ENCODE assay signal across 12 cellular contexts in genomic region chr5:135890867-135891266, GRCh38. TPM values are rescaled to one million over a fixed set of nuclear protein-coding genes. Genes with fewer than 3 reads are reported as not detected.
A peak's percentile ranks its signal among the peaks of the same experiment; 100 is the strongest.
DNase-seq lines count a peak whose midpoint lies in the region; ATAC-seq and TF ChIP-seq lines count a peak whose summit lies in the region.
"Had no signal": no experiment of that assay in that cellular context is flagged by ENCODE, and none has a peak within 500 bp of the region (broad histone marks: within the 10 kb centered on the region; RNA-seq: fewer than 3 reads in every experiment).

No MANE protein-coding gene starts in this region.

- H3K36me3 ChIP-seq in SJCRH30 (no peaks in the 10 kb centered on the region), brain microvascular endothelial cell (replicated peaks) (no peaks in the 10 kb centered on the region)

- in situ Hi-C loops in brain microvascular endothelial cell (cut with HindIII; ENCODE audit: low pct_ligation_motif_present, low sequenced_read_pairs): loop anchor here (25.0 kb wide), 1 partner anchor 296 kb away; the partner anchor contains the start of gene SMIM32

- ATAC-seq in HG02623 (IDR thresholded peaks at IDR 0.05; ENCODE audit: unreplicated experiment) (peak; percentile 67), GM21515 (IDR thresholded peaks at IDR 0.05; ENCODE audit: unreplicated experiment) (no peak)

- no peaks in the 10 kb centered on the region for H3K9me3 ChIP-seq in SJCRH30 (replicated peaks)

- H3K4me3 ChIP-seq in SJCRH30: no peak overlapping the region
- H3K4me3 ChIP-seq in brain microvascular endothelial cell (ENCODE audit: low read depth, low read length): no peak overlapping the region

- H3K27ac ChIP-seq in SJCRH30 (peak overlapping the region; percentile 44), brain microvascular endothelial cell (no peak overlapping the region)

- H3K27me3 ChIP-seq in SJCRH30 (no peaks in the 10 kb centered on the region), brain microvascular endothelial cell (replicated peaks) (no peaks in the 10 kb centered on the region)

- TF ChIP-seq CTCF in brain microvascular endothelial cell (IDR thresholded peaks at IDR 0.05; ENCODE audit: low read depth, low read length, missing control alignments): no peak

- H3K4me1 ChIP-seq in SJCRH30: peaks cover 31% of the 10 kb centered on the region

- DNase-seq in activated T-cell treated with anti-CD3 and anti-CD28 coated beads for 48 hours (ENCODE audit: low read depth) (peak; percentile 52), SJCRH30 (peak; percentile 49 to 61), brain microvascular endothelial cell (no peak), Ammon's horn (ENCODE audit: low spot score) (no peak)
- no peak for DNase-seq in activated T-cell treated with anti-CD3 and anti-CD28 coated beads, Interleukin-2, amount 50 U/mL, for 1 hour
- peak; percentile 19 to 45 for DNase-seq in stimulated activated CD8-positive, alpha-beta memory T cell treated with anti-CD3 and anti-CD28 coated beads, Interleukin-2, amount 100 ng/mL, for 48 hours (ENCODE audit: low read depth in 2 of 2)
- DNase-seq: SIG-M5 had no signal

RNA-seq across cellular contexts. Expression of gene IL9, which starts 4.8 kb away (rescaled TPM):
- total RNA-seq in SJCRH30 (2014; rRNA removed; shearing (Covaris generic)): not detected in 2 replicates
- total RNA-seq: B cell, glomerular endothelial cell, LHCN-M2 had no signal

RNA-seq across cellular contexts. Expression of gene SLC25A48, which starts 56.4 kb away (rescaled TPM):
- total RNA-seq in SJCRH30 (2014; rRNA removed; shearing (Covaris generic)): not detected in 2 replicates
- total RNA-seq: B cell, glomerular endothelial cell, LHCN-M2 had no signal

Comparison
In these comparisons a context has a peak if more than half of its experiments do, and no peak if none do; other contexts are left out.
1. DNase-seq: peak in activated T-cell treated with anti-CD3 and anti-CD28 coated beads for 48 hours (single experiment), SJCRH30 (2 of 2) and stimulated activated CD8-positive, alpha-beta memory T cell treated with anti-CD3 and anti-CD28 coated beads, Interleukin-2, amount 100 ng/mL, for 48 hours (2 of 2); none in activated T-cell treated with anti-CD3 and anti-CD28 coated beads, Interleukin-2, amount 50 U/mL, for 1 hour (single experiment), brain microvascular endothelial cell (single experiment) and Ammon's horn (single experiment).